8 cellular contexts compared by ENCODE assay signal in the genomic region with DNA sequence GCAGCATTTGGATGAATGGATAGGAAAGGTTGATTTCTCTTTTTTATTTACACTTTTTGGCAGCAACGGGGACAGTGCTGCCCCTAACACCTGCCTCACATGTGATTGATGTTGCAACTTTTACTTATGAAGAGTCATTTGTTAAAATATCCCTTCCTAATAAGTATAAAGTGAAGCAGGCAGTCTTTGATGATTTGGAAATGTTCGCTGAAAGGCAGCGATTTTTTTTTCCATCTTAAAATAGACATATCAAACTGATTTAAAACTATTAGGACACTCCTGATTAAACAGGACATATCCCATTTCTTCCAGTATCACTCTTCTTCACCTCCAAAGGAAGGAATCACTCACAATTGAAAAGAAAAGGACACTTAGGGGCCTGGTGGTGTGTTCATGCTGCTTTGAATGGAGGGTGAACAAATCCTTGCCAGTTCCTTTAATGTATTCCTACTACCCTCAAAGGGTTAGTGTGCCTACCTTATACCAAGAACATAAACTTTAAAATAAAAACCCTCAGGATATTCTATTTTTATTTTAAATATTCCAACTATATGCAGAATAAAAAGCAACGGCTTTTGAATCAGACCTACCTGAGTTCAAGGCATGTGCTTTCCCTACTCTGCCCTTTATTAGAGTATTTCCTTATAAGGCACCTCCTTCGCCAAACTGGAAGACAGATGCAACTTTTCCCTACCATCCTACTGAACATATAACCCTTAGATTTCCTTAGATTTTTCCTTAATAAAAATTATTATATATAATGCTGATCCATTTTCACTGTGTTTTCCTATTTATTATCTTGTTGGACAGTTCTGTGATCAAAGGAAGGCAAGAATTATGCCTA. TPM values are rescaled to one million over a fixed set of nuclear protein-coding genes. Genes with fewer than 3 reads are reported as not detected.
A peak's percentile ranks its signal among the peaks of the same experiment; 100 is the strongest.
DNase-seq lines count a peak whose midpoint lies in the region; ATAC-seq and TF ChIP-seq lines count a peak whose summit lies in the region.

No MANE protein-coding gene starts in this region.

- peak overlapping the region; percentile 81 to 93 for H3K4me3 ChIP-seq in tibial artery

- H3K36me3 ChIP-seq in tibial artery = peaks cover 0 to 4% (median under 1%) of the 10 kb centered on the region in 3 donors

- no peaks in the 10 kb centered on the region for H3K27me3 Mint-ChIP-seq in activated CD4-positive, alpha-beta memory T cell treated with anti-CD3 and anti-CD28 coated beads, Interleukin-2, amount 10 ng/mL, durations not matched to agents 7 days and 5 days
- H3K27me3 Mint-ChIP-seq in activated CD4-positive, alpha-beta memory T cell treated with anti-CD3 and anti-CD28 coated beads for 36 hours = no peaks in the 10 kb centered on the region
- no peaks in the 10 kb centered on the region for H3K27me3 Mint-ChIP-seq in activated B cell treated with CpG ODN at 0.5 μM for 24 hours

- peaks cover 6% of the 10 kb centered on the region for H3K36me3 Mint-ChIP-seq in activated CD4-positive, alpha-beta memory T cell treated with anti-CD3 and anti-CD28 coated beads, Interleukin-2, amount 10 ng/mL, durations not matched to agents 7 days and 5 days (ENCODE audit: low read depth)
- H3K36me3 Mint-ChIP-seq in activated CD4-positive, alpha-beta memory T cell treated with anti-CD3 and anti-CD28 coated beads for 36 hours = peaks cover 3% of the 10 kb centered on the region
- H3K36me3 Mint-ChIP-seq in activated B cell treated with CpG ODN at 0.5 μM for 24 hours (ENCODE audit: low read depth) = peaks cover 12% of the 10 kb centered on the region

- H3K27ac ChIP-seq in tibial artery = peak overlapping the region; percentile 84 to 86

- intact Hi-C loops in activated CD4-positive, alpha-beta memory T cell treated with anti-CD3 and anti-CD28 coated beads for 36 hours (cut with micrococcal nuclease) = loop anchor here (1.0 to 5.0 kb wide), 4 partner anchors 24 to 960 kb away; a partner anchor contains a TSS
- intact Hi-C loops in activated B cell treated with CpG ODN at 0.5 μM for 24 hours (cut with micrococcal nuclease) = loop anchor here (1.0 kb wide), 8 partner anchors 14 to 1082 kb away; a partner anchor contains a TSS
- intact Hi-C loops in tibial artery (cut with DNase I; ENCODE audit: low total_unique reads) = no loop called here
- intact Hi-C loops in posterior cingulate gyrus (cut with DNase I) = loop anchor here (2.0 kb wide), 1 partner anchor 25 kb away; no protein-coding TSS in a partner anchor

- no peaks in the 10 kb centered on the region for H3K27me3 ChIP-seq in tibial artery

- no peak for DNase-seq in activated CD4-positive, alpha-beta memory T cell treated with anti-CD3 and anti-CD28 coated beads, Interleukin-2, amount 10 ng/mL, durations not matched to agents 7 days and 5 days
- DNase-seq in activated CD4-positive, alpha-beta memory T cell treated with anti-CD3 and anti-CD28 coated beads for 36 hours = no peak
- DNase-seq in activated B cell treated with CpG ODN at 0.5 μM for 24 hours = no peak
- DNase-seq in left kidney (ENCODE audit: low read depth, low spot score) = peak; percentile 6
- DNase-seq in tibial artery = no peak
- no peak for DNase-seq in GF-D8 (lab: John Stamatoyannopoulos, UW)
- DNase-seq in posterior cingulate gyrus = no peak

- POLR2A ChIA-PET in activated CD4-positive, alpha-beta memory T cell treated with anti-CD3 and anti-CD28 coated beads, Interleukin-2, amount 10 ng/mL, durations not matched to agents 7 days and 5 days (lab: Charles Lee) = interaction anchor here (1.2 to 2.9 kb wide), 4 partner anchors 24 to 1058 kb away, joined by 4 to 34 read pairs (median 8); a partner anchor contains a TSS
- POLR2A ChIA-PET in activated CD4-positive, alpha-beta memory T cell treated with anti-CD3 and anti-CD28 coated beads for 36 hours (lab: Charles Lee) = interaction anchor here (1.9 kb wide), 1 partner anchor 25 kb away, joined by 24 read pairs; no protein-coding TSS in a partner anchor
- POLR2A ChIA-PET in activated B cell treated with CpG ODN at 0.5 μM for 24 hours (lab: Charles Lee) = interaction anchor here (1.1 to 4.5 kb wide), 8 partner anchors 14 to 75 kb away, joined by 3 to 57 read pairs (median 14); no protein-coding TSS in a partner anchor

- no peak for ATAC-seq in activated B cell treated with CpG ODN at 0.5 μM for 24 hours (ENCODE audit: low read depth)
- no peak for ATAC-seq in HG03196 (IDR thresholded peaks at IDR 0.05; ENCODE audit: unreplicated experiment)

- TF ChIP-seq CTCF in activated B cell treated with CpG ODN at 0.5 μM for 24 hours (IDR thresholded peaks at IDR 0.05) (no peak), tibial artery (IDR thresholded peaks at IDR 0.05) (no peak)

- H3K4me1 Mint-ChIP-seq in activated CD4-positive, alpha-beta memory T cell treated with anti-CD3 and anti-CD28 coated beads, Interleukin-2, amount 10 ng/mL, durations not matched to agents 7 days and 5 days = peaks cover 36% of the 10 kb centered on the region
- H3K4me1 Mint-ChIP-seq in activated CD4-positive, alpha-beta memory T cell treated with anti-CD3 and anti-CD28 coated beads for 36 hours (ENCODE audit: low read depth) = peaks cover 33% of the 10 kb centered on the region
- peaks cover 62% of the 10 kb centered on the region for H3K4me1 Mint-ChIP-seq in activated B cell treated with CpG ODN at 0.5 μM for 24 hours

- no peak overlapping the region for H3K4me3 Mint-ChIP-seq in activated CD4-positive, alpha-beta memory T cell treated with anti-CD3 and anti-CD28 coated beads, Interleukin-2, amount 10 ng/mL, durations not matched to agents 7 days and 5 days
- no peak overlapping the region for H3K4me3 Mint-ChIP-seq in activated CD4-positive, alpha-beta memory T cell treated with anti-CD3 and anti-CD28 coated beads for 36 hours
- peak overlapping the region; percentile 28 for H3K4me3 Mint-ChIP-seq in activated B cell treated with CpG ODN at 0.5 μM for 24 hours

- CTCF ChIA-PET in activated CD4-positive, alpha-beta memory T cell treated with anti-CD3 and anti-CD28 coated beads, Interleukin-2, amount 10 ng/mL, durations not matched to agents 7 days and 5 days (lab: Charles Lee) = interaction anchor here (1.1 to 2.5 kb wide), 5 partner anchors 30 to 82 kb away, joined by 3 to 14 read pairs (median 4); no protein-coding TSS in a partner anchor
- CTCF ChIA-PET in activated CD4-positive, alpha-beta memory T cell treated with anti-CD3 and anti-CD28 coated beads for 36 hours (lab: Charles Lee) = interaction anchor here (0.8 to 2.0 kb wide), 5 partner anchors 61 to 266 kb away, joined by 3 to 5 read pairs (median 5); no protein-coding TSS in a partner anchor
- CTCF ChIA-PET in activated B cell treated with CpG ODN at 0.5 μM for 24 hours (lab: Charles Lee) = interaction anchor here (0.7 to 1.8 kb wide), 5 partner anchors 24 to 61 kb away, joined by 3 to 22 read pairs (median 5); no protein-coding TSS in a partner anchor

- H3K4me1 ChIP-seq in tibial artery = peaks cover 0 to 42% (median 32%) of the 10 kb centered on the region in 4 donors

- H3K27ac Mint-ChIP-seq in activated CD4-positive, alpha-beta memory T cell treated with anti-CD3 and anti-CD28 coated beads, Interleukin-2, amount 10 ng/mL, durations not matched to agents 7 days and 5 days = peak overlapping the region; percentile 48
- no peak overlapping the region for H3K27ac Mint-ChIP-seq in activated CD4-positive, alpha-beta memory T cell treated with anti-CD3 and anti-CD28 coated beads for 36 hours
- no peak overlapping the region for H3K27ac Mint-ChIP-seq in activated B cell treated with CpG ODN at 0.5 μM for 24 hours

- no peaks in the 10 kb centered on the region for H3K9me3 Mint-ChIP-seq in activated CD4-positive, alpha-beta memory T cell treated with anti-CD3 and anti-CD28 coated beads, Interleukin-2, amount 10 ng/mL, durations not matched to agents 7 days and 5 days
- no peaks in the 10 kb centered on the region for H3K9me3 Mint-ChIP-seq in activated CD4-positive, alpha-beta memory T cell treated with anti-CD3 and anti-CD28 coated beads for 36 hours
- H3K9me3 Mint-ChIP-seq in activated B cell treated with CpG ODN at 0.5 μM for 24 hours = no peaks in the 10 kb centered on the region

- no peaks in the 10 kb centered on the region for H3K9me3 ChIP-seq in tibial artery

RNA-seq across cellular contexts. Expression of a gene that starts 1.1 kb away (rescaled TPM):
- total RNA-seq in activated CD4-positive, alpha-beta memory T cell treated with anti-CD3 and anti-CD28 coated beads, Interleukin-2, amount 10 ng/mL, durations not matched to agents 7 days and 5 days = 10 to 100 TPM; 29.3 to 31.8 TPM
- total RNA-seq in activated CD4-positive, alpha-beta memory T cell treated with anti-CD3 and anti-CD28 coated beads for 36 hours = 10 to 100 TPM; 52.8 to 54.4 TPM
- 46.1 and 47.5 TPM in 2 replicates for total RNA-seq in activated B cell treated with CpG ODN at 0.5 μM for 24 hours

RNA-seq across cellular contexts. Expression of a gene that starts 1.5 kb away (rescaled TPM):
- 10 to 100 TPM; 41.8 to 42.2 TPM for total RNA-seq in activated CD4-positive, alpha-beta memory T cell treated with anti-CD3 and anti-CD28 coated beads, Interleukin-2, amount 10 ng/mL, durations not matched to agents 7 days and 5 days
- total RNA-seq in activated CD4-positive, alpha-beta memory T cell treated with anti-CD3 and anti-CD28 coated beads for 36 hours = 10 to 100 TPM; 43.1 to 43.9 TPM
- 55.9 and 61.7 TPM in 2 replicates for total RNA-seq in activated B cell treated with CpG ODN at 0.5 μM for 24 hours
